2 cellular contexts compared by ENCODE assay signal in the genomic region with DNA sequence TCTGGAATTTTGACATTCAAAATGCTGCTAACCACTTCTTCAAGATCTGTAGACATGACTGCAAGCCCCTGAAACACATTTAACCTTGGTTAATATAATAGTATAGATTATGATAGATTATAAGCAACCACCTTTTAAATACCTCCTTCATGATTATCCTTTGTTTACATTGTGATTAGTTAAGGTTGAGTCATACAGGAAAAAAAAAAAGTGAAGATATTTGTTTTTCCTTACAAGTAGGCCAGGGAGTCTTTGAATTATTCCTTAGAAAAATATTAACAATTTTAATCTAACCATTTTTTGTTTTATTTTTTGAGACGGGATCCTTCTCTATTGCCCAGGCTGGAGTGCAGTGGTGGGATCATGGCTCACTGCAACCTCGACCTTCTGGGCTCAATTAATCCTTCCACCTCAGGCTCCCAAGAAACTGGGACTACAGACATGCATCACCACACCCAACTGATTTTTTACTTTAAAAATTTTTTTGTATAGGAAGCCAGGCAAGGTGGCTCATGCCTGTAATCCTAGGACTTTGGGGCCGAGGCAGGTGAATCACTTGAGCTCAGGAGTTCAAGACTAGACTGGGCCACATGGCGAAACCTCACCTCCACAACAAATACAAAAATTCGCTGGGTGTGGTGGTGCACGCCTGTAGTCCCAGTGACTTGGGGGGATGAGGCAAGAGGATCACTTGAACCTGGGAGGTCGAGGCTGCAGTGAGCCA.
TF ChIP-seq lines count a peak whose summit lies in the region.

No MANE protein-coding gene starts in this region.

TF ChIP-seq in HCT116, 20 proteins besides CTCF, POLR2A, EP300 and RAD21:
- TF ChIP-seq, protein P1, sequence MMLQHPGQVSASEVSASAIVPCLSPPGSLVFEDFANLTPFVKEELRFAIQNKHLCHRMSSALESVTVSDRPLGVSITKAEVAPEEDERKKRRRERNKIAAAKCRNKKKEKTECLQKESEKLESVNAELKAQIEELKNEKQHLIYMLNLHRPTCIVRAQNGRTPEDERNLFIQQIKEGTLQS (IDR thresholded peaks at IDR 0.05) = no peak
- TF ChIP-seq SP1 (IDR thresholded peaks at IDR 0.05; ENCODE audit: low read depth) (0 out of 2 replicates have a peak, but pooled peaks have one; percentile 18), ZFX (IDR thresholded peaks at IDR 0.05) (no peak), SRF (IDR thresholded peaks at IDR 0.05; ENCODE audit: low read depth) (peak; percentile 14; the same call in 1 of the 2 replicates), JUND (IDR thresholded peaks at IDR 0.05) (peak; percentile 58), CBX3 (IDR thresholded peaks at IDR 0.05; ENCODE audit: low read depth) (no peak), CEBPB (IDR thresholded peaks at IDR 0.05; ENCODE audit: low read depth) (0 out of 2 replicates have a peak, but pooled peaks have one; percentile 3), FOSL1 (IDR thresholded peaks at IDR 0.05; ENCODE audit: low read depth) (peak; percentile 85), YY1 (IDR thresholded peaks at IDR 0.05; ENCODE audit: extremely low read depth, insufficient replicate concordance, low read depth, low read length) (no peak), ZNF274 (IDR thresholded peaks at IDR 0.05; ENCODE audit: low read depth, low read length) (no peak)
- TF ChIP-seq, protein P2, sequence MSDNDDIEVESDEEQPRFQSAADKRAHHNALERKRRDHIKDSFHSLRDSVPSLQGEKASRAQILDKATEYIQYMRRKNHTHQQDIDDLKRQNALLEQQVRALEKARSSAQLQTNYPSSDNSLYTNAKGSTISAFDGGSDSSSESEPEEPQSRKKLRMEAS (IDR thresholded peaks at IDR 0.05) = no peak; the same call in 1 of the 2 replicates

TF ChIP-seq in GM23338, 12 proteins besides CTCF, POLR2A, EP300 and RAD21:
- TF ChIP-seq, protein P3, sequence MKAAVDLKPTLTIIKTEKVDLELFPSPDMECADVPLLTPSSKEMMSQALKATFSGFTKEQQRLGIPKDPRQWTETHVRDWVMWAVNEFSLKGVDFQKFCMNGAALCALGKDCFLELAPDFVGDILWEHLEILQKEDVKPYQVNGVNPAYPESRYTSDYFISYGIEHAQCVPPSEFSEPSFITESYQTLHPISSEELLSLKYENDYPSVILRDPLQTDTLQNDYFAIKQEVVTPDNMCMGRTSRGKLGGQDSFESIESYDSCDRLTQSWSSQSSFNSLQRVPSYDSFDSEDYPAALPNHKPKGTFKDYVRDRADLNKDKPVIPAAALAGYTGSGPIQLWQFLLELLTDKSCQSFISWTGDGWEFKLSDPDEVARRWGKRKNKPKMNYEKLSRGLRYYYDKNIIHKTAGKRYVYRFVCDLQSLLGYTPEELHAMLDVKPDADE (IDR thresholded peaks at IDR 0.05) = no peak
- TF ChIP-seq POLR2AphosphoS5 (IDR thresholded peaks at IDR 0.05; ENCODE audit: low read depth) (no peak), ZNF331 (CRISPR knock-in tag; IDR thresholded peaks at IDR 0.05; ENCODE audit: low read depth) (no peak), EZH2phosphoT487 (IDR thresholded peaks at IDR 0.05; ENCODE audit: unreplicated experiment) (no peak), CREB1 (CRISPR knock-in tag; IDR thresholded peaks at IDR 0.05; ENCODE audit: low read depth) (no peak), JUNB (IDR thresholded peaks at IDR 0.05; ENCODE audit: unreplicated experiment) (no peak), ZNF114 (CRISPR knock-in tag; IDR thresholded peaks at IDR 0.05) (no peak), EZH2 (IDR thresholded peaks at IDR 0.05; ENCODE audit: low read depth, unreplicated experiment) (no peak), NANOG (IDR thresholded peaks at IDR 0.05; ENCODE audit: borderline replicate concordance) (no peak), STAT1 (IDR thresholded peaks at IDR 0.05; ENCODE audit: unreplicated experiment) (no peak)
- TF ChIP-seq, protein P4, sequence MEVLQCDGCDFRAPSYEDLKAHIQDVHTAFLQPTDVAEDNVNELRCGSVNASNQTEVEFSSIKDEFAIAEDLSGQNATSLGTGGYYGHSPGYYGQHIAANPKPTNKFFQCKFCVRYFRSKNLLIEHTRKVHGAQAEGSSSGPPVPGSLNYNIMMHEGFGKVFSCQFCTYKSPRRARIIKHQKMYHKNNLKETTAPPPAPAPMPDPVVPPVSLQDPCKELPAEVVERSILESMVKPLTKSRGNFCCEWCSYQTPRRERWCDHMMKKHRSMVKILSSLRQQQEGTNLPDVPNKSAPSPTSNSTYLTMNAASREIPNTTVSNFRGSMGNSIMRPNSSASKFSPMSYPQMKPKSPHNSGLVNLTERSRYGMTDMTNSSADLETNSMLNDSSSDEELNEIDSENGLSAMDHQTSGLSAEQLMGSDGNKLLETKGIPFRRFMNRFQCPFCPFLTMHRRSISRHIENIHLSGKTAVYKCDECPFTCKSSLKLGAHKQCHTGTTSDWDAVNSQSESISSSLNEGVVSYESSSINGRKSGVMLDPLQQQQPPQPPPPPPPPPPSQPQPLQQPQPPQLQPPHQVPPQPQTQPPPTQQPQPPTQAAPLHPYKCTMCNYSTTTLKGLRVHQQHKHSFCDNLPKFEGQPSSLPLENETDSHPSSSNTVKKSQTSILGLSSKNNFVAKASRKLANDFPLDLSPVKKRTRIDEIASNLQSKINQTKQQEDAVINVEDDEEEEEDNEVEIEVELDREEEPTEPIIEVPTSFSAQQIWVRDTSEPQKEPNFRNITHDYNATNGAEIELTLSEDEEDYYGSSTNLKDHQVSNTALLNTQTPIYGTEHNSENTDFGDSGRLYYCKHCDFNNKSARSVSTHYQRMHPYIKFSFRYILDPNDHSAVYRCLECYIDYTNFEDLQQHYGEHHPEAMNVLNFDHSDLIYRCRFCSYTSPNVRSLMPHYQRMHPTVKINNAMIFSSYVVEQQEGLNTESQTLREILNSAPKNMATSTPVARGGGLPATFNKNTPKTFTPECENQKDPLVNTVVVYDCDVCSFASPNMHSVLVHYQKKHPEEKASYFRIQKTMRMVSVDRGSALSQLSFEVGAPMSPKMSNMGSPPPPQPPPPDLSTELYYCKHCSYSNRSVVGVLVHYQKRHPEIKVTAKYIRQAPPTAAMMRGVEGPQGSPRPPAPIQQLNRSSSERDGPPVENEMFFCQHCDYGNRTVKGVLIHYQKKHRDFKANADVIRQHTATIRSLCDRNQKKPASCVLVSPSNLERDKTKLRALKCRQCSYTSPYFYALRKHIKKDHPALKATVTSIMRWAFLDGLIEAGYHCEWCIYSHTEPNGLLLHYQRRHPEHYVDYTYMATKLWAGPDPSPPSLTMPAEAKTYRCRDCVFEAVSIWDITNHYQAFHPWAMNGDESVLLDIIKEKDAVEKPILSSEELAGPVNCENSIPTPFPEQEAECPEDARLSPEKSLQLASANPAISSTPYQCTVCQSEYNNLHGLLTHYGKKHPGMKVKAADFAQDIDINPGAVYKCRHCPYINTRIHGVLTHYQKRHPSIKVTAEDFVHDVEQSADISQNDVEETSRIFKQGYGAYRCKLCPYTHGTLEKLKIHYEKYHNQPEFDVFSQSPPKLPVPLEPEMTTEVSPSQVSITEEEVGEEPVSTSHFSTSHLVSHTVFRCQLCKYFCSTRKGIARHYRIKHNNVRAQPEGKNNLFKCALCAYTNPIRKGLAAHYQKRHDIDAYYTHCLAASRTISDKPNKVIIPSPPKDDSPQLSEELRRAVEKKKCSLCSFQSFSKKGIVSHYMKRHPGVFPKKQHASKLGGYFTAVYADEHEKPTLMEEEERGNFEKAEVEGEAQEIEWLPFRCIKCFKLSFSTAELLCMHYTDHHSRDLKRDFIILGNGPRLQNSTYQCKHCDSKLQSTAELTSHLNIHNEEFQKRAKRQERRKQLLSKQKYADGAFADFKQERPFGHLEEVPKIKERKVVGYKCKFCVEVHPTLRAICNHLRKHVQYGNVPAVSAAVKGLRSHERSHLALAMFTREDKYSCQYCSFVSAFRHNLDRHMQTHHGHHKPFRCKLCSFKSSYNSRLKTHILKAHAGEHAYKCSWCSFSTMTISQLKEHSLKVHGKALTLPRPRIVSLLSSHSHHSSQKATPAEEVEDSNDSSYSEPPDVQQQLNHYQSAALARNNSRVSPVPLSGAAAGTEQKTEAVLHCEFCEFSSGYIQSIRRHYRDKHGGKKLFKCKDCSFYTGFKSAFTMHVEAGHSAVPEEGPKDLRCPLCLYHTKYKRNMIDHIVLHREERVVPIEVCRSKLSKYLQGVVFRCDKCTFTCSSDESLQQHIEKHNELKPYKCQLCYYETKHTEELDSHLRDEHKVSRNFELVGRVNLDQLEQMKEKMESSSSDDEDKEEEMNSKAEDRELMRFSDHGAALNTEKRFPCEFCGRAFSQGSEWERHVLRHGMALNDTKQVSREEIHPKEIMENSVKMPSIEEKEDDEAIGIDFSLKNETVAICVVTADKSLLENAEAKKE (CRISPR knock-in tag; IDR thresholded peaks at IDR 0.05) = no peak
- TF ChIP-seq, protein P5, sequence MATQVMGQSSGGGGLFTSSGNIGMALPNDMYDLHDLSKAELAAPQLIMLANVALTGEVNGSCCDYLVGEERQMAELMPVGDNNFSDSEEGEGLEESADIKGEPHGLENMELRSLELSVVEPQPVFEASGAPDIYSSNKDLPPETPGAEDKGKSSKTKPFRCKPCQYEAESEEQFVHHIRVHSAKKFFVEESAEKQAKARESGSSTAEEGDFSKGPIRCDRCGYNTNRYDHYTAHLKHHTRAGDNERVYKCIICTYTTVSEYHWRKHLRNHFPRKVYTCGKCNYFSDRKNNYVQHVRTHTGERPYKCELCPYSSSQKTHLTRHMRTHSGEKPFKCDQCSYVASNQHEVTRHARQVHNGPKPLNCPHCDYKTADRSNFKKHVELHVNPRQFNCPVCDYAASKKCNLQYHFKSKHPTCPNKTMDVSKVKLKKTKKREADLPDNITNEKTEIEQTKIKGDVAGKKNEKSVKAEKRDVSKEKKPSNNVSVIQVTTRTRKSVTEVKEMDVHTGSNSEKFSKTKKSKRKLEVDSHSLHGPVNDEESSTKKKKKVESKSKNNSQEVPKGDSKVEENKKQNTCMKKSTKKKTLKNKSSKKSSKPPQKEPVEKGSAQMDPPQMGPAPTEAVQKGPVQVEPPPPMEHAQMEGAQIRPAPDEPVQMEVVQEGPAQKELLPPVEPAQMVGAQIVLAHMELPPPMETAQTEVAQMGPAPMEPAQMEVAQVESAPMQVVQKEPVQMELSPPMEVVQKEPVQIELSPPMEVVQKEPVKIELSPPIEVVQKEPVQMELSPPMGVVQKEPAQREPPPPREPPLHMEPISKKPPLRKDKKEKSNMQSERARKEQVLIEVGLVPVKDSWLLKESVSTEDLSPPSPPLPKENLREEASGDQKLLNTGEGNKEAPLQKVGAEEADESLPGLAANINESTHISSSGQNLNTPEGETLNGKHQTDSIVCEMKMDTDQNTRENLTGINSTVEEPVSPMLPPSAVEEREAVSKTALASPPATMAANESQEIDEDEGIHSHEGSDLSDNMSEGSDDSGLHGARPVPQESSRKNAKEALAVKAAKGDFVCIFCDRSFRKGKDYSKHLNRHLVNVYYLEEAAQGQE (IDR thresholded peaks at IDR 0.05; ENCODE audit: unreplicated experiment) = no peak
